1 cellular context compared by ENCODE assay signal in the genomic region with DNA sequence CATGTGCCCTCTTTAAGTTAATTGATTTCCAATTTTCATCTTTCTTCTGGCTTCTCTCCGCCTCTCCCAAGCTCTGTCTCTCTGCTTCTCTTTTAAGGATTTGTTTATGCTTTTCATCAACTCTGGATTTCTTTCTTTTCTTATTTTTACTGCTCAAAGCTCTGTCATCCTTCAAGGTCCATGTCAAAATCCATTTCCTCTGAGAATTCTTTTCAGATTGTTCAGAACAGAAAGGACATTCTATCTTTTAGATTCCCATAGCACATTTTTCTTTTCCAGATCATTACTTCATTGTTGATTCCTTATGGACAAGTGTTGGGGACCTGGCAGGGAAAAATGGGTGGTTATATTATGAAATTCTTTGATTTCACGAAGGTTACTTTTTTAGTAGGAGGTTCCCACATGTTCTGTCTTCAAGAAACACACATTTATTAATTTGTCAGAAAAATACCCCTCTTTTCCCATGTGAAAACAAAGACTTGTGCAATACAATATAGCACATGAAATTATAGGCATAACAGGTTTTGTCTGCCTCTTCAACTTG.
TF ChIP-seq lines count a peak whose summit lies in the region.

No MANE protein-coding gene starts in this region.

TF ChIP-seq in SK-N-SH, 30 proteins besides CTCF, POLR2A, EP300 and RAD21 (continued from another document):
- no peak for TF ChIP-seq MXI1 (IDR thresholded peaks at IDR 0.05; ENCODE audit: low read depth, low read length)
